ENCODE assay signal across 1 cellular context in the genomic region with DNA sequence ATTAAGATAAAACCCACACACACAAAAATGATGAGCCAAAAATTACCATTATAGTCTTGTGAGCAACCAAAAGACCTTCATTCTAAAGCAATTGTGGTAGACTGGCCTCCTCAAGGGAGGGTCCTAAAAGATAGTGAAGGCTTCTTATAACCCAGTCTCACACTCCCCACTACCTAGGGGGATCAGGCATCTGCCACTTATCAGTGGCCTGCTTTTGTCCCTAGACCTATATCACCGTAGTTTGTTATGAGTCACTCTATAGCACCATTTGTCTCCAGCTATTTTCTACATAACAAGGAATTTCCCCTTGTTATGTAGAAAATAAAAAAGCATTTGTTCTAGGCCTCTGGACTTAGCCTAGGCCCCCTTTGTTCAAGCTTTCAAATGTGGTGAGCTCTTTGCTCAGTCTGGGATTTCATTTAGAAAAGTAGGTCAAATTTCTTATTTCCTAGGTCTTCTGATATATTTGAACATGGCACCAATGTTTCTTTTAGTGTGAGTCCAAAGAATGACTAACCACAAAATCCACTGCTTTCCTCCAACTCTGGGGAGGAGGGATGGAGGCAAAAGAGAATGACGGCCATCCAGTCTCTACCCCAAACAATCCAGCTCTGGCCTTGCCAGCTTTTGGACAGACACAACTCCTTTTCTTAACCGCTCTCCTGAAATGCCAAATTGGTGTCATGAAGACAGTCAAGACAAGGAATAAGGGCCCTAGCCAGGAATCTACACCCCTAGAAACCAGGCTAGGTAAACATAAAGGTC.
TF ChIP-seq lines count a peak whose summit lies in the region.

No MANE protein-coding gene starts in this region.

TF ChIP-seq in IMR-90, 13 proteins besides CTCF, POLR2A, EP300 and RAD21:
- TF ChIP-seq MAZ (IDR thresholded peaks at IDR 0.05; ENCODE audit: borderline replicate concordance, low read depth, low read length) (no peak), CHD1 (IDR thresholded peaks at IDR 0.05; ENCODE audit: low read depth, low read length) (no peak), MAFK (IDR thresholded peaks at IDR 0.05; ENCODE audit: low read depth, low read length) (no peak)
